9 cellular contexts compared by ENCODE assay signal in genomic region chr11:62575837-62576236, GRCh38. TPM values are rescaled to one million over a fixed set of nuclear protein-coding genes. Genes with fewer than 3 reads are reported as not detected.
A peak's percentile ranks its signal among the peaks of the same experiment; 100 is the strongest.
DNase-seq lines count a peak whose midpoint lies in the region; ATAC-seq and TF ChIP-seq lines count a peak whose summit lies in the region.
"Had no signal": no experiment of that assay in that cellular context is flagged by ENCODE, and none has a peak within 500 bp of the region (broad histone marks: within the 10 kb centered on the region; RNA-seq: fewer than 3 reads in every experiment).

No MANE protein-coding gene starts in this region.

- CTCF ChIA-PET in AG04449 (lab: Yijun Ruan, JAX) = interaction anchor here (1.3 to 1.5 kb wide), 2 partner anchors 9 to 33 kb away, joined by 5 to 6 read pairs; no protein-coding TSS in a partner anchor
- CTCF ChIA-PET in HEK293T (lab: Yijun Ruan, JAX) = no interaction called here

- H3K4me3 ChIP-seq in AG04449 (ENCODE audit: low read depth, low read length) (peak overlapping the region; percentile 81), duodenal mucosa (ENCODE audit: low read depth in 1 of 2, low read length in 2 of 2) (peak overlapping the region; percentile 88 to 97), SJCRH30 (no peak overlapping the region)

- H3K9ac ChIP-seq in duodenal mucosa (ENCODE audit: low read depth in 1 of 2, low read length in 2 of 2) = peak overlapping the region; percentile 98 to 100

- H3K9me3 Mint-ChIP-seq in IgD-negative memory B cell (no peaks in the 10 kb centered on the region), nephron (no peaks in the 10 kb centered on the region)

- peaks cover 25 to 34% (median 29%) of the 10 kb centered on the region in 3 donors for H3K4me1 Mint-ChIP-seq in IgD-negative memory B cell
- H3K4me1 Mint-ChIP-seq in nephron = peaks cover 54% of the 10 kb centered on the region

- no peak for ATAC-seq in HG02970 (IDR thresholded peaks at IDR 0.05; ENCODE audit: low FRiP score, unreplicated experiment)

- no peaks in the 10 kb centered on the region for H3K27me3 Mint-ChIP-seq in IgD-negative memory B cell
- no peaks in the 10 kb centered on the region for H3K27me3 Mint-ChIP-seq in nephron (ENCODE audit: low read depth)

- DNase-seq in AG04449 (ENCODE audit: low read depth, low spot score) = no peak
- DNase-seq in HEK293T (ENCODE audit: extremely low spot score) = no peak
- no peak for DNase-seq in NCI-H524 treated with DMSO at 0.1 percent for 48 hours (lab: John Stamatoyannopoulos, UW)
- no peak for DNase-seq in SJCRH30
- DNase-seq: NCI-H524 had no signal

- POLR2A ChIA-PET in AG04449 (lab: Yijun Ruan, JAX) (interaction anchor here (2.3 kb wide), 1 partner anchor 90 kb away, joined by 16 read pairs; the partner anchor contains the start of genes C11orf98 and CSKMT), HEK293T (lab: Yijun Ruan, JAX) (interaction anchor here (1.7 to 10.8 kb wide), 3 partner anchors 10 to 17 kb away, joined by 4 to 168 read pairs (median 18); partner anchors contain the start of gene TUT1)

- H3K27ac ChIP-seq in duodenal mucosa (ENCODE audit: low read depth, low read length) = no peak overlapping the region
- no peak overlapping the region; the same call in 1 of the 2 replicates for H3K27ac ChIP-seq in SJCRH30

- no peak for TF ChIP-seq CTCF in AG04449 (IDR thresholded peaks at IDR 0.05; ENCODE audit: insufficient read depth, low read length, missing control alignments)
- no peak for TF ChIP-seq CTCF in nephron (IDR thresholded peaks at IDR 0.05; ENCODE audit: unreplicated experiment in 3 of 3)

- H3K4me3 Mint-ChIP-seq in IgD-negative memory B cell = peak overlapping the region; percentile 10 to 87 (median 64)
- H3K4me3 Mint-ChIP-seq in nephron = peak overlapping the region; percentile 97 to 100 (median 97)

- H3K27me3 ChIP-seq in duodenal mucosa (ENCODE audit: control insufficient read depth in 1 of 2, insufficient read depth in 2 of 2, low read length in 2 of 2) (no peaks in the 10 kb centered on the region), SJCRH30 (no peaks in the 10 kb centered on the region)

- H3K4me1 ChIP-seq in duodenal mucosa (ENCODE audit: control insufficient read depth in 1 of 2, insufficient read depth in 2 of 2, low read length in 2 of 2) (peaks cover 27 to 32% of the 10 kb centered on the region in 2 donors), SJCRH30 (peaks cover 3% of the 10 kb centered on the region; the same call in 1 of the 2 replicates)

- H3K27ac Mint-ChIP-seq in IgD-negative memory B cell (peak overlapping the region in 2 of 3 donors; percentile 40 to 87), nephron (peak overlapping the region; percentile 97 to 99 (median 97))

- peaks cover 20 to 59% of the 10 kb centered on the region in 2 donors for H3K36me3 ChIP-seq in duodenal mucosa (ENCODE audit: control insufficient read depth in 1 of 2, insufficient read depth in 2 of 2, low read length in 2 of 2)
- H3K36me3 ChIP-seq in SJCRH30 = peaks cover 28% of the 10 kb centered on the region

- H3K9me3 ChIP-seq in duodenal mucosa (ENCODE audit: control insufficient read depth in 1 of 2, low read length in 2 of 2) = no peaks in the 10 kb centered on the region
- no peaks in the 10 kb centered on the region for H3K9me3 ChIP-seq in SJCRH30 (replicated peaks)

- no peaks in the 10 kb centered on the region for H3K36me3 Mint-ChIP-seq in IgD-negative memory B cell
- H3K36me3 Mint-ChIP-seq in nephron (ENCODE audit: low read depth) = peaks cover 45% of the 10 kb centered on the region

TF ChIP-seq in HEK293T, 16 proteins besides CTCF, POLR2A, EP300 and RAD21:
- TF ChIP-seq, protein P1, sequence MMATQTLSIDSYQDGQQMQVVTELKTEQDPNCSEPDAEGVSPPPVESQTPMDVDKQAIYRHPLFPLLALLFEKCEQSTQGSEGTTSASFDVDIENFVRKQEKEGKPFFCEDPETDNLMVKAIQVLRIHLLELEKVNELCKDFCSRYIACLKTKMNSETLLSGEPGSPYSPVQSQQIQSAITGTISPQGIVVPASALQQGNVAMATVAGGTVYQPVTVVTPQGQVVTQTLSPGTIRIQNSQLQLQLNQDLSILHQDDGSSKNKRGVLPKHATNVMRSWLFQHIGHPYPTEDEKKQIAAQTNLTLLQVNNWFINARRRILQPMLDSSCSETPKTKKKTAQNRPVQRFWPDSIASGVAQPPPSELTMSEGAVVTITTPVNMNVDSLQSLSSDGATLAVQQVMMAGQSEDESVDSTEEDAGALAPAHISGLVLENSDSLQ (IDR thresholded peaks at IDR 0.05) = no peak
- no peak for TF ChIP-seq NFRKB (IDR thresholded peaks at IDR 0.05)

RNA-seq across cellular contexts. Expression of gene EEF1G, which starts 2.1 kb away (rescaled TPM):
- 1,657 TPM for polyA plus RNA-seq in IgD-negative memory B cell
- total RNA-seq in SJCRH30 (2014; rRNA removed; shearing (Covaris generic)) = 2,270 and 2,323 TPM in 2 replicates

RNA-seq across cellular contexts. Expression of gene TUT1, which starts 15.5 kb away (rescaled TPM):
- 19.2 TPM for polyA plus RNA-seq in IgD-negative memory B cell
- total RNA-seq in SJCRH30 (2014; rRNA removed; shearing (Covaris generic)) = 8.8 and 9.1 TPM in 2 replicates

RNA-seq across cellular contexts. Expression of gene MTA2, which starts 25.8 kb away (rescaled TPM):
- 32.9 TPM for polyA plus RNA-seq in IgD-negative memory B cell
- total RNA-seq in SJCRH30 (2014; rRNA removed; shearing (Covaris generic)) = 106 and 107 TPM in 2 replicates

RNA-seq across cellular contexts. Expression of gene AHNAK, which starts 29.2 kb away (rescaled TPM):
- 107 TPM for polyA plus RNA-seq in IgD-negative memory B cell
- total RNA-seq in SJCRH30 (2014; rRNA removed; shearing (Covaris generic)) = 10.3 and 10.9 TPM in 2 replicates

RNA-seq across cellular contexts. Expression of gene EML3, which starts 36.7 kb away (rescaled TPM):
- 13.8 TPM for polyA plus RNA-seq in IgD-negative memory B cell
- 5.8 and 8.9 TPM in 2 replicates for total RNA-seq in SJCRH30 (2014; rRNA removed; shearing (Covaris generic))
